ENCODE assay signal across 1 cellular context in genomic region chr6:41025966-41026365, GRCh38.
TF ChIP-seq lines count a peak whose summit lies in the region.

No MANE protein-coding gene starts in this region.

TF ChIP-seq in GM23338, 12 proteins besides CTCF, POLR2A, EP300 and RAD21:
- TF ChIP-seq REST (IDR thresholded peaks at IDR 0.05; ENCODE audit: unreplicated experiment) (no peak), CREB1 (CRISPR knock-in tag; IDR thresholded peaks at IDR 0.05; ENCODE audit: low read depth) (no peak), NANOG (IDR thresholded peaks at IDR 0.05; ENCODE audit: borderline replicate concordance) (no peak), ZNF331 (CRISPR knock-in tag; IDR thresholded peaks at IDR 0.05; ENCODE audit: low read depth) (no peak), POLR2AphosphoS5 (IDR thresholded peaks at IDR 0.05; ENCODE audit: low read depth) (no peak), ETS1 (IDR thresholded peaks at IDR 0.05) (no peak), JUNB (IDR thresholded peaks at IDR 0.05; ENCODE audit: unreplicated experiment) (no peak), EZH2phosphoT487 (IDR thresholded peaks at IDR 0.05; ENCODE audit: unreplicated experiment) (no peak), EZH2 (IDR thresholded peaks at IDR 0.05; ENCODE audit: low read depth, unreplicated experiment) (no peak), ZNF462 (CRISPR knock-in tag; IDR thresholded peaks at IDR 0.05) (no peak), ZNF114 (CRISPR knock-in tag; IDR thresholded peaks at IDR 0.05) (no peak), STAT1 (IDR thresholded peaks at IDR 0.05; ENCODE audit: unreplicated experiment) (no peak)
